Comparison of ENCODE assay signal across 38 cellular contexts in the genomic region with DNA sequence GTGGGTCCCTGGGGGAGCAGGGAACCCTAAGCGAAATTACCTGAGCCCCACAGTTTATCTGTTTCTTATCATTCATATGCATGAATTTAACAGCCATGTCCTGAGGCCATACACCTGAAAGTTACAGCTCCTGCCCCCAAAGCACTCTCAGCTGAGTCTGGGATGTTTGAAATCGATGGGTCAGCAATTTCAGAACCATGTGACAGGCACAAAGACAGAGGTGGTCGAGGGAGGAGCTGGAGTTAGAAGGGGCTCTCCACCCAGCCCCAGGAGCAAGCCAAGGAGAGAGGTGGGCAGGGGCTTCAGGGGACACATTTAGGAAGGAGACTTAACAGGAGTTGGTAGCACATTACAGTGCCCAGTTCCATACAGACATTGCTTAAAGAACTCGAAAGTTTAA. TPM values are rescaled to one million over a fixed set of nuclear protein-coding genes. Genes with fewer than 3 reads are reported as not detected.
"Had no signal": no experiment of that assay in that cellular context is flagged by ENCODE, and none has a peak within 500 bp of the region (broad histone marks: within the 10 kb centered on the region; RNA-seq: fewer than 3 reads in every experiment).

No MANE protein-coding gene starts in this region.

- ATAC-seq: activated CD4-positive, CD25-positive, alpha-beta regulatory T cell treated with anti-CD3 and anti-CD28 coated beads, Interleukin-2, amount 50 U/mL, for 24 hours; effector memory CD8-positive, alpha-beta T cell; gastroesophageal sphincter; pancreas; sciatic nerve; stimulated activated naive B cell treated with anti-CD40 and anti-IgM and Interleukin-4, amounts not matched to agents 10 μg/mL and 1 μg/mL and 100 μg/mL, for 72 hours had no signal

- H3K27ac Mint-ChIP-seq: activated CD4-positive, alpha-beta memory T cell treated with anti-CD3 and anti-CD28 coated beads, Interleukin-2, amount 10 ng/mL, durations not matched to agents 7 days and 5 days; activated CD4-positive, alpha-beta T cell treated with anti-CD3 and anti-CD28 coated beads, Interleukin-2, amount 10 ng/mL, durations not matched to agents 7 days and 5 days; activated naive CD8-positive, alpha-beta T cell; brain; immature natural killer cell; mesothelial cell of epicardium had no signal

- DNase-seq: activated CD4-positive, alpha-beta memory T cell treated with anti-CD3 and anti-CD28 coated beads, Interleukin-2, amount 10 ng/mL, durations not matched to agents 7 days and 5 days; activated CD4-positive, alpha-beta T cell treated with anti-CD3 and anti-CD28 coated beads, Interleukin-2, amount 10 ng/mL, durations not matched to agents 7 days and 5 days; activated effector memory CD4-positive, alpha-beta T cell treated with Interleukin-2 at 50 U/mL for 16 hours; activated naive CD4-positive, alpha-beta T cell treated with Interleukin-2 at 50 U/mL for 16 hours; activated T-cell treated with anti-CD3 and anti-CD28 coated beads, Interleukin-2, amount 50 U/mL, for 48 hours; adrenal gland; cortex of kidney; effector memory CD8-positive, alpha-beta T cell; hypothalamus; immature natural killer cell; naive B cell; retina; stimulated activated CD4-positive, alpha-beta T cell treated with anti-CD3 and anti-CD28 coated beads, Interleukin-4, amount 100 ng/mL, for 24 hours; stimulated activated naive B cell treated with anti-CD40 and anti-IgM and Interleukin-4, amounts not matched to agents 10 μg/mL and 1 μg/mL and 100 μg/mL, for 72 hours; stomach; T1000; thyroid gland; upper lobe of left lung had no signal

- H3K4me1 ChIP-seq: adrenal gland, ascending aorta, gastroesophageal sphincter, pancreas, prostate gland, stomach, thyroid gland, upper lobe of left lung, vagina had no signal

- H3K27me3 ChIP-seq: adrenal gland, ascending aorta, pancreas, thyroid gland, vagina had no signal

- H3K36me3 ChIP-seq: adrenal gland, ascending aorta, gastroesophageal sphincter, pancreas, prostate gland, stomach, thyroid gland, upper lobe of left lung, vagina, WERI-Rb-1 had no signal

- H3K36me3 Mint-ChIP-seq: activated naive CD8-positive, alpha-beta T cell; mesothelial cell of epicardium; naive B cell; stimulated activated naive B cell treated with anti-CD40 and anti-IgM and Interleukin-4, amounts not matched to agents 10 μg/mL and 1 μg/mL and 100 μg/mL, for 72 hours had no signal

- H3K27ac ChIP-seq: adrenal gland, ascending aorta, gastroesophageal sphincter, pancreas, prostate gland, skin epidermis, stomach, thyroid gland, upper lobe of left lung, vagina, WERI-Rb-1 had no signal

- H3K4me3 Mint-ChIP-seq: activated CD4-positive, alpha-beta memory T cell treated with anti-CD3 and anti-CD28 coated beads, Interleukin-2, amount 10 ng/mL, durations not matched to agents 7 days and 5 days; activated CD4-positive, alpha-beta T cell treated with anti-CD3 and anti-CD28 coated beads, Interleukin-2, amount 10 ng/mL, durations not matched to agents 7 days and 5 days; activated naive CD8-positive, alpha-beta T cell; brain; effector memory CD8-positive, alpha-beta T cell; immature natural killer cell; mesothelial cell of epicardium; naive B cell; T-helper 1 cell treated with Interleukin-12 subunit alpha and Interleukin-12 subunit beta and Interleukin-4 antibody, amounts not matched to agents 30 μg/mL and 1 μg/mL, for 36 hours had no signal

- H3K9me3 ChIP-seq: adrenal gland, ascending aorta, gastroesophageal sphincter, pancreas, prostate gland, stomach, thyroid gland, upper lobe of left lung, vagina had no signal

- FAIRE-seq: endothelial cell of umbilical vein, pancreas had no signal

- H3K4me3 ChIP-seq: adrenal gland, ascending aorta, gastroesophageal sphincter, pancreas, prostate gland, skin epidermis, stomach, thyroid gland, upper lobe of left lung, vagina had no signal

- H3K9me3 Mint-ChIP-seq: activated CD4-positive, alpha-beta memory T cell treated with anti-CD3 and anti-CD28 coated beads, Interleukin-2, amount 10 ng/mL, durations not matched to agents 7 days and 5 days; activated CD4-positive, alpha-beta T cell treated with anti-CD3 and anti-CD28 coated beads, Interleukin-2, amount 10 ng/mL, durations not matched to agents 7 days and 5 days; brain; effector memory CD8-positive, alpha-beta T cell; immature natural killer cell; mesothelial cell of epicardium; naive B cell; stimulated activated naive B cell treated with anti-CD40 and anti-IgM and Interleukin-4, amounts not matched to agents 10 μg/mL and 1 μg/mL and 100 μg/mL, for 72 hours; T-helper 1 cell treated with Interleukin-12 subunit alpha and Interleukin-12 subunit beta and Interleukin-4 antibody, amounts not matched to agents 30 μg/mL and 1 μg/mL, for 36 hours had no signal

- H3K4me1 Mint-ChIP-seq: activated CD4-positive, alpha-beta T cell treated with anti-CD3 and anti-CD28 coated beads, Interleukin-2, amount 10 ng/mL, durations not matched to agents 7 days and 5 days; brain; immature natural killer cell had no signal

RNA-seq across cellular contexts. Expression of a gene that starts 14.9 kb away (rescaled TPM):
- total RNA-seq: ascending aorta, endothelial cell of umbilical vein, fibroblast of villous mesenchyme, vagina had no signal
- polyA plus RNA-seq: fibroblast of lung, immature natural killer cell had no signal

RNA-seq across cellular contexts. Expression of a gene that starts 39.9 kb away (rescaled TPM):
- total RNA-seq: activated CD4-positive, alpha-beta memory T cell treated with anti-CD3 and anti-CD28 coated beads, Interleukin-2, amount 10 ng/mL, durations not matched to agents 7 days and 5 days; activated CD4-positive, alpha-beta T cell treated with anti-CD3 and anti-CD28 coated beads, Interleukin-2, amount 10 ng/mL, durations not matched to agents 7 days and 5 days; cardiac septum; endothelial cell of umbilical vein; fibroblast of lung; fibroblast of villous mesenchyme; gastroesophageal sphincter; kidney epithelial cell; lower leg skin; mesothelial cell of epicardium; prostate gland; sciatic nerve; stomach; thyroid gland; upper lobe of left lung; vagina had no signal
- polyA plus RNA-seq: adrenal gland, endothelial cell of umbilical vein, esophagus, fibroblast of lung, immature natural killer cell, pancreas, stomach had no signal

RNA-seq across cellular contexts. Expression of a gene that starts 50.4 kb away (rescaled TPM):
- total RNA-seq: ascending aorta, endothelial cell of umbilical vein, fibroblast of lung, fibroblast of villous mesenchyme, gastroesophageal sphincter, vagina had no signal
- polyA plus RNA-seq: endothelial cell of umbilical vein, fibroblast of lung had no signal
